In genomic region chr20:61938839-61939690, GRCh38 we compare ENCODE assay signal across 14 cellular contexts.
"Had no signal": no experiment of that assay in that cellular context is flagged by ENCODE, and none has a peak within 500 bp of the region (broad histone marks: within the 10 kb centered on the region; RNA-seq: fewer than 3 reads in every experiment).

No MANE protein-coding gene starts in this region.

- ATAC-seq: heart right ventricle; natural killer cell treated with Interleukin-12 subunit alpha and Interleukin-12 subunit beta and Interleukin-15 and Interleukin-18, amount 100 ng/mL, for 72 hours had no signal

- H3K36me3 ChIP-seq: heart right ventricle, thoracic aorta, uterus had no signal

- H3K4me3 Mint-ChIP-seq: activated B cell treated with CpG ODN at 0.5 μM for 24 hours; natural killer cell treated with Interleukin-12 subunit alpha and Interleukin-12 subunit beta and Interleukin-15 and Interleukin-18, amount 100 ng/mL, for 72 hours; stimulated activated naive CD8-positive, alpha-beta T cell treated with anti-CD3 and anti-CD28 coated beads, Interleukin-15, Interleukin-2, amounts not matched to agents 100 ng/mL and 50 ng/mL, for 24 hours had no signal

- H3K4me3 ChIP-seq: heart right ventricle, lung, psoas muscle, SK-N-MC, thoracic aorta, uterus had no signal

- H3K36me3 Mint-ChIP-seq: natural killer cell treated with Interleukin-12 subunit alpha and Interleukin-12 subunit beta and Interleukin-15 and Interleukin-18, amount 100 ng/mL, for 72 hours had no signal

- H3K27ac Mint-ChIP-seq: activated B cell treated with CpG ODN at 0.5 μM for 24 hours; natural killer cell treated with Interleukin-12 subunit alpha and Interleukin-12 subunit beta and Interleukin-15 and Interleukin-18, amount 100 ng/mL, for 72 hours; stimulated activated naive CD8-positive, alpha-beta T cell treated with anti-CD3 and anti-CD28 coated beads, Interleukin-15, Interleukin-2, amounts not matched to agents 100 ng/mL and 50 ng/mL, for 24 hours had no signal

- H3K9me3 Mint-ChIP-seq: activated B cell treated with CpG ODN at 0.5 μM for 24 hours; natural killer cell treated with Interleukin-12 subunit alpha and Interleukin-12 subunit beta and Interleukin-15 and Interleukin-18, amount 100 ng/mL, for 72 hours; stimulated activated naive CD8-positive, alpha-beta T cell treated with anti-CD3 and anti-CD28 coated beads, Interleukin-15, Interleukin-2, amounts not matched to agents 100 ng/mL and 50 ng/mL, for 24 hours had no signal

- H3K4me1 Mint-ChIP-seq: activated B cell treated with CpG ODN at 0.5 μM for 24 hours had no signal

- H3K27me3 Mint-ChIP-seq: activated B cell treated with CpG ODN at 0.5 μM for 24 hours; natural killer cell treated with Interleukin-12 subunit alpha and Interleukin-12 subunit beta and Interleukin-15 and Interleukin-18, amount 100 ng/mL, for 72 hours; stimulated activated naive CD8-positive, alpha-beta T cell treated with anti-CD3 and anti-CD28 coated beads, Interleukin-15, Interleukin-2, amounts not matched to agents 100 ng/mL and 50 ng/mL, for 24 hours had no signal

- H3K27ac ChIP-seq: heart right ventricle, psoas muscle, SK-N-MC, thoracic aorta, uterus had no signal

- DNase-seq: activated B cell treated with CpG ODN at 0.5 μM for 24 hours; activated CD4-positive, alpha-beta T cell treated with anti-CD3 and anti-CD28 coated beads, Interleukin-2, amount 50 U/mL, for 1 hour; foreskin melanocyte; occipital lobe; stimulated activated CD4-positive, alpha-beta T cell treated with anti-CD3 and anti-CD28 coated beads, Interleukin-4, amount 100 ng/mL, for 1 hour; T-helper 1 cell; uterus had no signal

- H3K9me3 ChIP-seq: heart right ventricle, psoas muscle, thoracic aorta, uterus had no signal

- H3K4me1 ChIP-seq: heart right ventricle, psoas muscle, uterus had no signal

- H3K27me3 ChIP-seq: uterus had no signal
